In the genomic region with DNA sequence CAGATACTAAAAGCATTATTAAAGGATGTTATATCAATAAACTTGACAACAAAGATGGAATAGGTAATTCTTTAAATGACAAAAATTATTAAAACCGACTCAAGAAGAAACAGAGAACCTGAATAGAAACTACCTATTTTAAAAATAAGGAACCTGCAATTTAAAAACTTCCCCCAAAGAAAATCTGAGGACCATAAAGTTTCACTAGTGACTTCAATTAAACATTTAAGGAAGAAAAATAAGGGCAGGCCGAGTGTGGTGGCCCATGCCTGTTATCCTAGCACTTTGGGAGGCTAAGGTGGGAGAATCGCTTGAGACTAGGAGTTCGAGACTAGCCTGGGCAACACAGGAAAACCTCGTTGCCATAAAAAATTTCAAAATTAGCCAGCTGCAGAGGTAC, we compare ENCODE assay signal across 2 cellular contexts.
TF ChIP-seq lines count a peak whose summit lies in the region.

No MANE protein-coding gene starts in this region.

TF ChIP-seq in GM23338, 12 proteins besides CTCF, POLR2A, EP300 and RAD21 (continued from another document and continues in another):
- no peak for TF ChIP-seq ETS1 (IDR thresholded peaks at IDR 0.05)
- TF ChIP-seq, protein P1, sequence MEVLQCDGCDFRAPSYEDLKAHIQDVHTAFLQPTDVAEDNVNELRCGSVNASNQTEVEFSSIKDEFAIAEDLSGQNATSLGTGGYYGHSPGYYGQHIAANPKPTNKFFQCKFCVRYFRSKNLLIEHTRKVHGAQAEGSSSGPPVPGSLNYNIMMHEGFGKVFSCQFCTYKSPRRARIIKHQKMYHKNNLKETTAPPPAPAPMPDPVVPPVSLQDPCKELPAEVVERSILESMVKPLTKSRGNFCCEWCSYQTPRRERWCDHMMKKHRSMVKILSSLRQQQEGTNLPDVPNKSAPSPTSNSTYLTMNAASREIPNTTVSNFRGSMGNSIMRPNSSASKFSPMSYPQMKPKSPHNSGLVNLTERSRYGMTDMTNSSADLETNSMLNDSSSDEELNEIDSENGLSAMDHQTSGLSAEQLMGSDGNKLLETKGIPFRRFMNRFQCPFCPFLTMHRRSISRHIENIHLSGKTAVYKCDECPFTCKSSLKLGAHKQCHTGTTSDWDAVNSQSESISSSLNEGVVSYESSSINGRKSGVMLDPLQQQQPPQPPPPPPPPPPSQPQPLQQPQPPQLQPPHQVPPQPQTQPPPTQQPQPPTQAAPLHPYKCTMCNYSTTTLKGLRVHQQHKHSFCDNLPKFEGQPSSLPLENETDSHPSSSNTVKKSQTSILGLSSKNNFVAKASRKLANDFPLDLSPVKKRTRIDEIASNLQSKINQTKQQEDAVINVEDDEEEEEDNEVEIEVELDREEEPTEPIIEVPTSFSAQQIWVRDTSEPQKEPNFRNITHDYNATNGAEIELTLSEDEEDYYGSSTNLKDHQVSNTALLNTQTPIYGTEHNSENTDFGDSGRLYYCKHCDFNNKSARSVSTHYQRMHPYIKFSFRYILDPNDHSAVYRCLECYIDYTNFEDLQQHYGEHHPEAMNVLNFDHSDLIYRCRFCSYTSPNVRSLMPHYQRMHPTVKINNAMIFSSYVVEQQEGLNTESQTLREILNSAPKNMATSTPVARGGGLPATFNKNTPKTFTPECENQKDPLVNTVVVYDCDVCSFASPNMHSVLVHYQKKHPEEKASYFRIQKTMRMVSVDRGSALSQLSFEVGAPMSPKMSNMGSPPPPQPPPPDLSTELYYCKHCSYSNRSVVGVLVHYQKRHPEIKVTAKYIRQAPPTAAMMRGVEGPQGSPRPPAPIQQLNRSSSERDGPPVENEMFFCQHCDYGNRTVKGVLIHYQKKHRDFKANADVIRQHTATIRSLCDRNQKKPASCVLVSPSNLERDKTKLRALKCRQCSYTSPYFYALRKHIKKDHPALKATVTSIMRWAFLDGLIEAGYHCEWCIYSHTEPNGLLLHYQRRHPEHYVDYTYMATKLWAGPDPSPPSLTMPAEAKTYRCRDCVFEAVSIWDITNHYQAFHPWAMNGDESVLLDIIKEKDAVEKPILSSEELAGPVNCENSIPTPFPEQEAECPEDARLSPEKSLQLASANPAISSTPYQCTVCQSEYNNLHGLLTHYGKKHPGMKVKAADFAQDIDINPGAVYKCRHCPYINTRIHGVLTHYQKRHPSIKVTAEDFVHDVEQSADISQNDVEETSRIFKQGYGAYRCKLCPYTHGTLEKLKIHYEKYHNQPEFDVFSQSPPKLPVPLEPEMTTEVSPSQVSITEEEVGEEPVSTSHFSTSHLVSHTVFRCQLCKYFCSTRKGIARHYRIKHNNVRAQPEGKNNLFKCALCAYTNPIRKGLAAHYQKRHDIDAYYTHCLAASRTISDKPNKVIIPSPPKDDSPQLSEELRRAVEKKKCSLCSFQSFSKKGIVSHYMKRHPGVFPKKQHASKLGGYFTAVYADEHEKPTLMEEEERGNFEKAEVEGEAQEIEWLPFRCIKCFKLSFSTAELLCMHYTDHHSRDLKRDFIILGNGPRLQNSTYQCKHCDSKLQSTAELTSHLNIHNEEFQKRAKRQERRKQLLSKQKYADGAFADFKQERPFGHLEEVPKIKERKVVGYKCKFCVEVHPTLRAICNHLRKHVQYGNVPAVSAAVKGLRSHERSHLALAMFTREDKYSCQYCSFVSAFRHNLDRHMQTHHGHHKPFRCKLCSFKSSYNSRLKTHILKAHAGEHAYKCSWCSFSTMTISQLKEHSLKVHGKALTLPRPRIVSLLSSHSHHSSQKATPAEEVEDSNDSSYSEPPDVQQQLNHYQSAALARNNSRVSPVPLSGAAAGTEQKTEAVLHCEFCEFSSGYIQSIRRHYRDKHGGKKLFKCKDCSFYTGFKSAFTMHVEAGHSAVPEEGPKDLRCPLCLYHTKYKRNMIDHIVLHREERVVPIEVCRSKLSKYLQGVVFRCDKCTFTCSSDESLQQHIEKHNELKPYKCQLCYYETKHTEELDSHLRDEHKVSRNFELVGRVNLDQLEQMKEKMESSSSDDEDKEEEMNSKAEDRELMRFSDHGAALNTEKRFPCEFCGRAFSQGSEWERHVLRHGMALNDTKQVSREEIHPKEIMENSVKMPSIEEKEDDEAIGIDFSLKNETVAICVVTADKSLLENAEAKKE (CRISPR knock-in tag; IDR thresholded peaks at IDR 0.05) = no peak
- no peak for TF ChIP-seq ZNF331 (CRISPR knock-in tag; IDR thresholded peaks at IDR 0.05; ENCODE audit: low read depth)
- TF ChIP-seq EZH2 (IDR thresholded peaks at IDR 0.05; ENCODE audit: low read depth, unreplicated experiment) = no peak
- TF ChIP-seq EZH2phosphoT487 (IDR thresholded peaks at IDR 0.05; ENCODE audit: unreplicated experiment) = no peak
- no peak for TF ChIP-seq NANOG (IDR thresholded peaks at IDR 0.05; ENCODE audit: borderline replicate concordance)
- TF ChIP-seq POLR2AphosphoS5 (IDR thresholded peaks at IDR 0.05; ENCODE audit: low read depth) = no peak
- TF ChIP-seq ZNF114 (CRISPR knock-in tag; IDR thresholded peaks at IDR 0.05) = no peak
- no peak for TF ChIP-seq STAT1 (IDR thresholded peaks at IDR 0.05; ENCODE audit: unreplicated experiment)
- no peak for TF ChIP-seq REST (IDR thresholded peaks at IDR 0.05; ENCODE audit: unreplicated experiment)

TF ChIP-seq in GM12878, 131 proteins besides CTCF, POLR2A, EP300 and RAD21 (continued from another document):
- TF ChIP-seq SMAD5 (IDR thresholded peaks at IDR 0.05; ENCODE audit: low read depth) = no peak
- no peak for TF ChIP-seq SKIL (IDR thresholded peaks at IDR 0.05; ENCODE audit: low read depth, poor library complexity, severe bottlenecking)
- TF ChIP-seq HDAC2 (IDR thresholded peaks at IDR 0.05) = no peak
- no peak for TF ChIP-seq HDAC6 (IDR thresholded peaks at IDR 0.05; ENCODE audit: unreplicated experiment)
- TF ChIP-seq, protein P2, sequence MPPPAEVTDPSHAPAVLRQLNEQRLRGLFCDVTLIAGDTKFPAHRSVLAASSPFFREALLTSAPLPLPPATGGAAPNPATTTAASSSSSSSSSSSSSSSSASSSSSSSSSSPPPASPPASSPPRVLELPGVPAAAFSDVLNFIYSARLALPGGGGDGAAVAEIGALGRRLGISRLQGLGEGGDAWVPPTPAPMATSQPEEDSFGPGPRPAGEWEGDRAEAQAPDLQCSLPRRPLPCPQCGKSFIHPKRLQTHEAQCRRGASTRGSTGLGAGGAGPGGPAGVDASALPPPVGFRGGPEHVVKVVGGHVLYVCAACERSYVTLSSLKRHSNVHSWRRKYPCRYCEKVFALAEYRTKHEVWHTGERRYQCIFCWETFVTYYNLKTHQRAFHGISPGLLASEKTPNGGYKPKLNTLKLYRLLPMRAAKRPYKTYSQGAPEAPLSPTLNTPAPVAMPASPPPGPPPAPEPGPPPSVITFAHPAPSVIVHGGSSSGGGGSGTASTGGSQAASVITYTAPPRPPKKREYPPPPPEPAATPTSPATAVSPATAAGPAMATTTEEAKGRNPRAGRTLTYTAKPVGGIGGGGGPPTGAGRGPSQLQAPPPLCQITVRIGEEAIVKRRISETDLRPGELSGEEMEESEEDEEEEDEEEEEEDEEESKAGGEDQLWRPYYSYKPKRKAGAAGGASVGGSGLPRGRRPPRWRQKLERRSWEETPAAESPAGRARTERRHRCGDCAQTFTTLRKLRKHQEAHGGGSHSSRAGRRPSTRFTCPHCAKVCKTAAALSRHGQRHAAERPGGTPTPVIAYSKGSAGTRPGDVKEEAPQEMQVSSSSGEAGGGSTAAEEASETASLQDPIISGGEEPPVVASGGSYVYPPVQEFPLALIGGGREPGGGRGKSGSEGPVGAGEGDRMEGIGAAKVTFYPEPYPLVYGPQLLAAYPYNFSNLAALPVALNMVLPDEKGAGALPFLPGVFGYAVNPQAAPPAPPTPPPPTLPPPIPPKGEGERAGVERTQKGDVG (CRISPR knock-in tag; IDR thresholded peaks at IDR 0.05) = no peak
- no peak for TF ChIP-seq EED (IDR thresholded peaks at IDR 0.05; ENCODE audit: low read depth)
- no peak for TF ChIP-seq BCLAF1 (IDR thresholded peaks at IDR 0.05)
- no peak for TF ChIP-seq SP1 (IDR thresholded peaks at IDR 0.05; ENCODE audit: low read depth, low read length)
- TF ChIP-seq USF1 (IDR thresholded peaks at IDR 0.05; ENCODE audit: borderline replicate concordance, extremely low read length, insufficient read depth, low read depth, low read length) = no peak
- TF ChIP-seq IRF4 (IDR thresholded peaks at IDR 0.05; ENCODE audit: low read depth, low read length) = no peak
- no peak for TF ChIP-seq NR2F1 (conservative IDR thresholded peaks at IDR 0.05)
- TF ChIP-seq BACH1 (IDR thresholded peaks at IDR 0.05; ENCODE audit: borderline replicate concordance) = no peak
- TF ChIP-seq CHD4 (IDR thresholded peaks at IDR 0.05) = no peak
- TF ChIP-seq ATF2 (IDR thresholded peaks at IDR 0.05; ENCODE audit: low read length) = no peak
